Comparison of ENCODE assay signal across 8 cellular contexts in genomic region chr5:55324815-55325418, GRCh38. TPM values are rescaled to one million over a fixed set of nuclear protein-coding genes. Genes with fewer than 3 reads are reported as not detected.
DNase-seq lines count a peak whose midpoint lies in the region; ATAC-seq and TF ChIP-seq lines count a peak whose summit lies in the region.

No MANE protein-coding gene starts in this region.

- H3K27me3 ChIP-seq in cardiac muscle cell (no peaks in the 10 kb centered on the region), fibroblast of lung (ENCODE audit: control insufficient read depth, insufficient read depth, low read length) (no peaks in the 10 kb centered on the region), prostate gland (replicated peaks; ENCODE audit: insufficient read depth) (no peaks in the 10 kb centered on the region)
- no peaks in the 10 kb centered on the region for H3K27me3 ChIP-seq in effector memory CD4-positive, alpha-beta T cell (replicated peaks; ENCODE audit: control insufficient read depth, insufficient read depth, low read length, poor library complexity, severe bottlenecking)

- no peak overlapping the region for H3K4me2 ChIP-seq in fibroblast of lung (ENCODE audit: extremely low read depth, insufficient read depth, low read length)

- intact Hi-C loops in Right ventricle myocardium superior (cut with DNase I) (loop anchor here (10.0 kb wide), 1 partner anchor 380 kb away; no protein-coding TSS in a partner anchor), prostate gland (cut with DNase I) (loop anchor here (5.0 kb wide), 1 partner anchor 367 kb away; no protein-coding TSS in a partner anchor)

- TF ChIP-seq POLR2A in prostate gland (IDR thresholded peaks at IDR 0.05), result no peak

- H3K9ac ChIP-seq in fibroblast of lung (ENCODE audit: insufficient read depth, low read length), result no peak overlapping the region

- DNase-seq in cardiac muscle cell (ENCODE audit: low read depth in 1 of 2, low spot score in 1 of 2) (peak in 1 of 2 donors; percentile 75), Right ventricle myocardium superior (no peak), SKM-1 treated with dmso at 0.1 percent for 144 hours (lab: John Stamatoyannopoulos, UW; ENCODE audit: unreplicated experiment) (peak; percentile 43), fibroblast of lung (ENCODE audit: low read depth in 2 of 2) (peak; percentile 51 to 74), prostate gland (ENCODE audit: low spot score) (no peak)
- no peak for DNase-seq in effector memory CD4-positive, alpha-beta T cell

- ATAC-seq in Right ventricle myocardium superior (ENCODE audit: poor library complexity), result no peak
- ATAC-seq in HG03342 (IDR thresholded peaks at IDR 0.05; ENCODE audit: unreplicated experiment), result peak; percentile 52
- ATAC-seq in HG03571 (IDR thresholded peaks at IDR 0.05; ENCODE audit: unreplicated experiment), result no peak

- H3K9me3 ChIP-seq in cardiac muscle cell (ENCODE audit: low read depth) (no peaks in the 10 kb centered on the region), fibroblast of lung (ENCODE audit: control insufficient read depth, insufficient read depth, low read depth, low read length) (no peaks in the 10 kb centered on the region), prostate gland (no peaks in the 10 kb centered on the region)
- H3K9me3 ChIP-seq in effector memory CD4-positive, alpha-beta T cell (ENCODE audit: control insufficient read depth, low read length), result no peaks in the 10 kb centered on the region

- H3K27ac ChIP-seq in cardiac muscle cell, result no peak overlapping the region
- no peak overlapping the region for H3K27ac ChIP-seq in fibroblast of lung (ENCODE audit: insufficient read depth, low read length)
- H3K27ac ChIP-seq in prostate gland, result no peak overlapping the region
- no peak overlapping the region for H3K27ac ChIP-seq in effector memory CD4-positive, alpha-beta T cell (ENCODE audit: insufficient read depth, low read length, poor library complexity, severe bottlenecking)

- H3K4me1 ChIP-seq in cardiac muscle cell (ENCODE audit: low read depth) (no peaks in the 10 kb centered on the region), fibroblast of lung (ENCODE audit: control insufficient read depth, extremely low read depth, insufficient read depth, low read length) (no peaks in the 10 kb centered on the region), prostate gland (replicated peaks) (no peaks in the 10 kb centered on the region)
- H3K4me1 ChIP-seq in effector memory CD4-positive, alpha-beta T cell (ENCODE audit: control insufficient read depth, insufficient read depth, low read length, poor library complexity, severe bottlenecking), result peaks cover 2% of the 10 kb centered on the region

- peaks cover 15% of the 10 kb centered on the region for H3K79me2 ChIP-seq in fibroblast of lung (ENCODE audit: control insufficient read depth, insufficient read depth, low read length)

- no peaks in the 10 kb centered on the region for H4K20me1 ChIP-seq in fibroblast of lung (ENCODE audit: control insufficient read depth, extremely low read depth, insufficient read depth, low read length)

- TF ChIP-seq CTCF in cardiac muscle cell (IDR thresholded peaks at IDR 0.05; ENCODE audit: low read depth, low read length) (peak; percentile 67), fibroblast of lung (conservative IDR thresholded peaks at IDR 0.05 in 1 of 2, IDR thresholded peaks at IDR 0.05 in 1 of 2; ENCODE audit: low read depth in 1 of 2, low read length in 2 of 2) (peak; percentile 36 to 69), prostate gland (IDR thresholded peaks at IDR 0.05) (peak in 3 of 4 experiments; percentile 42 to 72 (median 65))

- peaks cover 9% of the 10 kb centered on the region for H3K36me3 ChIP-seq in cardiac muscle cell
- H3K36me3 ChIP-seq in fibroblast of lung (ENCODE audit: control insufficient read depth, insufficient read depth, low read length), result no peaks in the 10 kb centered on the region
- peaks cover 0 to 4% of the 10 kb centered on the region in 2 donors for H3K36me3 ChIP-seq in prostate gland
- H3K36me3 ChIP-seq in effector memory CD4-positive, alpha-beta T cell (ENCODE audit: control insufficient read depth, insufficient read depth, low read length), result peaks cover 10% of the 10 kb centered on the region

- WGBS in prostate gland, result 97% methylated on average over 1 of the region's 1 CpG

- H3K4me3 ChIP-seq in cardiac muscle cell, result no peak overlapping the region
- no peak overlapping the region for H3K4me3 ChIP-seq in fibroblast of lung (replicated peaks in 1 of 4; ENCODE audit: control extremely low read depth in 1 of 4, insufficient read depth in 1 of 4, low read depth in 3 of 4, low read length in 4 of 4)
- no peak overlapping the region for H3K4me3 ChIP-seq in prostate gland
- H3K4me3 ChIP-seq in effector memory CD4-positive, alpha-beta T cell (ENCODE audit: insufficient read depth, low read depth, low read length, poor library complexity, severe bottlenecking), result no peak overlapping the region

- no peak overlapping the region for H2AFZ ChIP-seq in fibroblast of lung (ENCODE audit: low read length)

RNA-seq across cellular contexts. Expression of gene MTREX, which starts 17.1 kb away (rescaled TPM):
- total RNA-seq in cardiac muscle cell (43.9 and 65.2 TPM in 2 replicates), Right ventricle myocardium superior (65.6 TPM), fibroblast of lung (85.7 and 107 TPM in 2 replicates), prostate gland (10 to 100 TPM; 46.6 to 73.5 TPM)
- polyA plus RNA-seq in cardiac muscle cell (32.8 and 45.3 TPM in 2 replicates), fibroblast of lung (54.1 and 60.5 TPM in 2 replicates)
- polyA plus RNA-seq in fibroblast of lung (2012), result 45.0 and 48.4 TPM in 2 replicates
- polyA minus RNA-seq in fibroblast of lung (ENCODE audit: low replicate concordance), result 3.9 and 11.4 TPM in 2 replicates

RNA-seq across cellular contexts. Expression of gene DHX29, which starts 17.4 kb away (rescaled TPM):
- total RNA-seq in cardiac muscle cell (17.2 and 20.0 TPM in 2 replicates), Right ventricle myocardium superior (18.6 TPM), fibroblast of lung (36.0 and 38.5 TPM in 2 replicates), prostate gland (10 to 100 TPM; 24.9 to 28.2 TPM)
- polyA plus RNA-seq in cardiac muscle cell (40.4 and 41.8 TPM in 2 replicates), fibroblast of lung (8.1 and 10.8 TPM in 2 replicates)
- 23.9 and 30.1 TPM in 2 replicates for polyA plus RNA-seq in fibroblast of lung (2012)
- 2.4 and 3.4 TPM in 2 replicates for polyA minus RNA-seq in fibroblast of lung (ENCODE audit: low replicate concordance)

Comparison
In these comparisons a context has a peak if more than half of its experiments do, and no peak if none do; other contexts are left out.
1. DNase-seq: peak in SKM-1 treated with dmso at 0.1 percent for 144 hours (single experiment) and fibroblast of lung (2 of 2); none in Right ventricle myocardium superior (single experiment), prostate gland (single experiment) and effector memory CD4-positive, alpha-beta T cell (0 of 3).
2. Peak in every context shown above with its lines, with median percentiles within 50 percentile points of each other: CTCF ChIP-seq.